ENCODE assay signal across 13 cellular contexts in genomic region chr22:44665115-44665514, GRCh38. TPM values are rescaled to one million over a fixed set of nuclear protein-coding genes. Genes with fewer than 3 reads are reported as not detected.
DNase-seq lines count a peak whose midpoint lies in the region; ATAC-seq and TF ChIP-seq lines count a peak whose summit lies in the region.
"Had no signal": no experiment of that assay in that cellular context is flagged by ENCODE, and none has a peak within 500 bp of the region (broad histone marks: within the 10 kb centered on the region; RNA-seq: fewer than 3 reads in every experiment).

No MANE protein-coding gene starts in this region.

- CTCF ChIA-PET in activated CD4-positive, alpha-beta T cell treated with anti-CD3 and anti-CD28 coated beads, Interleukin-2, amount 10 ng/mL, durations not matched to agents 7 days and 5 days (lab: Charles Lee), result interaction anchor here (1.5 to 3.0 kb wide), 2 partner anchors 20 to 24 kb away, joined by 5 to 23 read pairs; no protein-coding TSS in a partner anchor

- 61 to 76% (median 66%) methylated on average over 9 of the region's 9 CpGs for WGBS in heart left ventricle, 4 donors

- H3K27ac Mint-ChIP-seq in activated CD4-positive, alpha-beta T cell treated with anti-CD3 and anti-CD28 coated beads, Interleukin-2, amount 10 ng/mL, durations not matched to agents 7 days and 5 days, result peak overlapping the region; percentile 81
- H3K27ac Mint-ChIP-seq: activated T-cell treated with anti-CD3 and anti-CD28 coated beads, Interleukin-2, amount 50 U/mL, for 72 hours had no signal

- no peaks in the 10 kb centered on the region for H3K9me3 ChIP-seq in heart left ventricle

- H3K4me1 ChIP-seq in heart left ventricle, result peaks cover 0 to 54% (median 15%) of the 10 kb centered on the region in 12 donors
- H3K4me1 ChIP-seq: foreskin keratinocyte had no signal

- no peak for TF ChIP-seq POLR2A in heart left ventricle (IDR thresholded peaks at IDR 0.05)
- no peak for TF ChIP-seq POLR2A in erythroblast (IDR thresholded peaks at IDR 0.05; ENCODE audit: low read length)

- H3K4me1 Mint-ChIP-seq in activated CD4-positive, alpha-beta T cell treated with anti-CD3 and anti-CD28 coated beads, Interleukin-2, amount 10 ng/mL, durations not matched to agents 7 days and 5 days, result peaks cover 59% of the 10 kb centered on the region

- DNase-seq in activated CD4-positive, alpha-beta T cell treated with anti-CD3 and anti-CD28 coated beads, Interleukin-2, amount 10 ng/mL, durations not matched to agents 7 days and 5 days, result no peak
- no peak for DNase-seq in activated CD4-positive, alpha-beta T cell treated with anti-CD3 and anti-CD28 coated beads for 4 hours
- DNase-seq in heart left ventricle (peak in 3 of 5 donors; percentile 53 to 74 (median 67)), sciatic nerve (ENCODE audit: low spot score) (no peak), dedifferentiated amniotic fluid mesenchymal stem cell (ENCODE audit: extremely low spot score) (no peak), DMS79 treated with DMSO at 0.1 percent for 48 hours (lab: John Stamatoyannopoulos, UW) (no peak), erythroblast (lab: John Stamatoyannopoulos, UW) (no peak)
- DNase-seq: activated T-cell treated with anti-CD3 and anti-CD28 coated beads, Interleukin-2, amount 50 U/mL, for 72 hours; foreskin keratinocyte; GM23248; mammary epithelial cell; NCI-H82 had no signal

- H3K27me3 ChIP-seq in heart left ventricle, result peaks cover 0 to 10% (median 0%) of the 10 kb centered on the region in 9 donors

- H3K9me3 Mint-ChIP-seq in activated CD4-positive, alpha-beta T cell treated with anti-CD3 and anti-CD28 coated beads, Interleukin-2, amount 10 ng/mL, durations not matched to agents 7 days and 5 days, result no peaks in the 10 kb centered on the region
- H3K9me3 Mint-ChIP-seq: activated T-cell treated with anti-CD3 and anti-CD28 coated beads, Interleukin-2, amount 50 U/mL, for 72 hours had no signal

- H3K27ac ChIP-seq in heart left ventricle, result no peak overlapping the region
- H3K27ac ChIP-seq: foreskin keratinocyte, GM23248 had no signal

- POLR2A ChIA-PET in activated CD4-positive, alpha-beta T cell treated with anti-CD3 and anti-CD28 coated beads, Interleukin-2, amount 10 ng/mL, durations not matched to agents 7 days and 5 days (lab: Charles Lee), result no interaction called here

- no peak for TF ChIP-seq CTCF in heart left ventricle (IDR thresholded peaks at IDR 0.05)

- peak overlapping the region; percentile 47 for H3K4me3 Mint-ChIP-seq in activated CD4-positive, alpha-beta T cell treated with anti-CD3 and anti-CD28 coated beads, Interleukin-2, amount 10 ng/mL, durations not matched to agents 7 days and 5 days

- H3K27me3 Mint-ChIP-seq in activated CD4-positive, alpha-beta T cell treated with anti-CD3 and anti-CD28 coated beads, Interleukin-2, amount 10 ng/mL, durations not matched to agents 7 days and 5 days, result peaks cover 1% of the 10 kb centered on the region

- H3K4me3 ChIP-seq in heart left ventricle, result no peak overlapping the region
- H3K4me3 ChIP-seq: GM23248 had no signal

- intact Hi-C loops in heart left ventricle (cut with DNase I), result no loop called here
- intact Hi-C loops in sciatic nerve (cut with DNase I), result no loop called here

- H3K36me3 Mint-ChIP-seq in activated CD4-positive, alpha-beta T cell treated with anti-CD3 and anti-CD28 coated beads, Interleukin-2, amount 10 ng/mL, durations not matched to agents 7 days and 5 days (ENCODE audit: low read depth), result no peaks in the 10 kb centered on the region

- no peaks in the 10 kb centered on the region for H3K36me3 ChIP-seq in heart left ventricle

- peak; percentile 28 to 61 (median 32) for ATAC-seq in heart left ventricle
- ATAC-seq in sciatic nerve, result peak; percentile 38
- ATAC-seq: activated T-cell treated with anti-CD3 and anti-CD28 coated beads, Interleukin-2, amount 50 U/mL, for 72 hours; foreskin keratinocyte had no signal

TF ChIP-seq in PFSK-1, 5 proteins besides CTCF, POLR2A, EP300 and RAD21:
- peak; percentile 29 for TF ChIP-seq FOXP2 (optimal IDR thresholded peaks at IDR 0.05; ENCODE audit: borderline replicate concordance, extremely low read depth, extremely low read length, insufficient read depth)
- TF ChIP-seq, protein P1, sequence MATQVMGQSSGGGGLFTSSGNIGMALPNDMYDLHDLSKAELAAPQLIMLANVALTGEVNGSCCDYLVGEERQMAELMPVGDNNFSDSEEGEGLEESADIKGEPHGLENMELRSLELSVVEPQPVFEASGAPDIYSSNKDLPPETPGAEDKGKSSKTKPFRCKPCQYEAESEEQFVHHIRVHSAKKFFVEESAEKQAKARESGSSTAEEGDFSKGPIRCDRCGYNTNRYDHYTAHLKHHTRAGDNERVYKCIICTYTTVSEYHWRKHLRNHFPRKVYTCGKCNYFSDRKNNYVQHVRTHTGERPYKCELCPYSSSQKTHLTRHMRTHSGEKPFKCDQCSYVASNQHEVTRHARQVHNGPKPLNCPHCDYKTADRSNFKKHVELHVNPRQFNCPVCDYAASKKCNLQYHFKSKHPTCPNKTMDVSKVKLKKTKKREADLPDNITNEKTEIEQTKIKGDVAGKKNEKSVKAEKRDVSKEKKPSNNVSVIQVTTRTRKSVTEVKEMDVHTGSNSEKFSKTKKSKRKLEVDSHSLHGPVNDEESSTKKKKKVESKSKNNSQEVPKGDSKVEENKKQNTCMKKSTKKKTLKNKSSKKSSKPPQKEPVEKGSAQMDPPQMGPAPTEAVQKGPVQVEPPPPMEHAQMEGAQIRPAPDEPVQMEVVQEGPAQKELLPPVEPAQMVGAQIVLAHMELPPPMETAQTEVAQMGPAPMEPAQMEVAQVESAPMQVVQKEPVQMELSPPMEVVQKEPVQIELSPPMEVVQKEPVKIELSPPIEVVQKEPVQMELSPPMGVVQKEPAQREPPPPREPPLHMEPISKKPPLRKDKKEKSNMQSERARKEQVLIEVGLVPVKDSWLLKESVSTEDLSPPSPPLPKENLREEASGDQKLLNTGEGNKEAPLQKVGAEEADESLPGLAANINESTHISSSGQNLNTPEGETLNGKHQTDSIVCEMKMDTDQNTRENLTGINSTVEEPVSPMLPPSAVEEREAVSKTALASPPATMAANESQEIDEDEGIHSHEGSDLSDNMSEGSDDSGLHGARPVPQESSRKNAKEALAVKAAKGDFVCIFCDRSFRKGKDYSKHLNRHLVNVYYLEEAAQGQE (IDR thresholded peaks at IDR 0.05; ENCODE audit: insufficient read depth in 1 of 2, low read depth in 2 of 2, low read length in 2 of 2), result no peak
TF ChIP-seq in PFSK-1: peak in this region for 1.

RNA-seq across cellular contexts. Expression of gene PRR5, which starts 36.9 kb away (rescaled TPM):
- 10 to 100 TPM; 29.7 to 30.6 TPM for total RNA-seq in activated CD4-positive, alpha-beta T cell treated with anti-CD3 and anti-CD28 coated beads, Interleukin-2, amount 10 ng/mL, durations not matched to agents 7 days and 5 days
- 17.0 TPM for polyA plus RNA-seq in PFSK-1 (2012; ENCODE audit: insufficient read length, low read depth)
- total RNA-seq in heart left ventricle (1 to 10 TPM; 1.6 to 9.5 (median 2.2) TPM), sciatic nerve (33.7 TPM)
- 1 to 10 TPM; 2.0 to 2.2 TPM for polyA plus RNA-seq in heart left ventricle

Comparison
In these comparisons a context has a peak if more than half of its experiments do, and no peak if none do; other contexts are left out.
1. DNase-seq: peak in heart left ventricle (3 of 5); none in activated CD4-positive, alpha-beta T cell treated with anti-CD3 and anti-CD28 coated beads, Interleukin-2, amount 10 ng/mL, durations not matched to agents 7 days and 5 days (single experiment), activated CD4-positive, alpha-beta T cell treated with anti-CD3 and anti-CD28 coated beads for 4 hours (0 of 2), sciatic nerve (single experiment), dedifferentiated amniotic fluid mesenchymal stem cell (single experiment), DMS79 treated with DMSO at 0.1 percent for 48 hours (single experiment) and erythroblast (0 of 2).